In genomic region chr3:130896101-130896500, GRCh38 we compare ENCODE assay signal across 9 cellular contexts. TPM values are rescaled to one million over a fixed set of nuclear protein-coding genes. Genes with fewer than 3 reads are reported as not detected.
DNase-seq lines count a peak whose midpoint lies in the region; ATAC-seq, FAIRE-seq and TF ChIP-seq lines count a peak whose summit lies in the region.
"Had no signal": no experiment of that assay in that cellular context is flagged by ENCODE, and none has a peak within 500 bp of the region (broad histone marks: within the 10 kb centered on the region; RNA-seq: fewer than 3 reads in every experiment).

No MANE protein-coding gene starts in this region.

- FAIRE-seq in A549 (lab: Jason Lieb, UNC) = no peak
- FAIRE-seq: pancreas had no signal

- TF ChIP-seq EP300 in A549 (IDR thresholded peaks at IDR 0.05) = no peak

- TF ChIP-seq CTCF in A549 (IDR thresholded peaks at IDR 0.05) (no peak), VCaP (conservative IDR thresholded peaks at IDR 0.05) (no peak), fibroblast of the aortic adventitia (IDR thresholded peaks at IDR 0.05; ENCODE audit: insufficient read depth, low read length) (no peak)

- TF ChIP-seq RAD21 in A549 (conservative IDR thresholded peaks at IDR 0.05 in 1 of 2, IDR thresholded peaks at IDR 0.05 in 1 of 2) = no peak

- DNase-seq in A549 (ENCODE audit: low read depth in 1 of 2, low spot score in 1 of 2) = no peak
- no peak for DNase-seq in fibroblast of the aortic adventitia (ENCODE audit: low read depth)
- DNase-seq in Right ventricle myocardium superior = no peak
- DNase-seq in retina = no peak
- no peak for DNase-seq in AG08395 (ENCODE audit: low spot score)
- DNase-seq: pancreas had no signal

- POLR2A ChIA-PET in A549 (lab: Yijun Ruan, JAX) = no interaction called here

- peaks cover 33% of the 10 kb centered on the region for H3K4me1 ChIP-seq in A549

- no peak overlapping the region for H3K27ac ChIP-seq in A549
- H3K27ac ChIP-seq in VCaP = peak overlapping the region; percentile 97
- H3K27ac ChIP-seq: pancreas had no signal

- ATAC-seq in A549 (no peak), HG02642 (IDR thresholded peaks at IDR 0.05; ENCODE audit: poor library complexity, unreplicated experiment) (no peak), Right ventricle myocardium superior (ENCODE audit: poor library complexity) (no peak)
- ATAC-seq: pancreas had no signal

- CTCF ChIA-PET in A549 (lab: Yijun Ruan, JAX) = interaction anchor here (2.5 kb wide), 1 partner anchor 136 kb away, joined by 8 read pairs; no protein-coding TSS in a partner anchor

- H3K4me3 ChIP-seq in A549 (no peak overlapping the region), GM08714 (ENCODE audit: low read length) (peak overlapping the region; percentile 99; the same call in 1 of the 2 replicates), fibroblast of the aortic adventitia (ENCODE audit: low read depth, low read length) (peak overlapping the region; percentile 91)
- H3K4me3 ChIP-seq: pancreas had no signal

- H3K4me2 ChIP-seq in A549 = peak overlapping the region; percentile 88

- no peaks in the 10 kb centered on the region for H3K9me3 ChIP-seq in A549
- H3K9me3 ChIP-seq: pancreas had no signal

- intact Hi-C loops in Right ventricle myocardium superior (cut with DNase I) = no loop called here

- 70% methylated on average over 4 of the region's 4 CpGs for WGBS in A549 (ENCODE audit: missing lambda C conversion rate)

- no peak for TF ChIP-seq POLR2A in A549 (IDR thresholded peaks at IDR 0.05; ENCODE audit: low read length)

TF ChIP-seq in A549, 52 proteins besides CTCF, POLR2A, EP300 and RAD21:
- TF ChIP-seq ZFP36 (IDR thresholded peaks at IDR 0.05; ENCODE audit: borderline replicate concordance, partially characterized antibody) (no peak), ZSCAN20 (CRISPR knock-in tag; IDR thresholded peaks at IDR 0.05) (no peak), MAX (IDR thresholded peaks at IDR 0.05) (no peak)

RNA-seq across cellular contexts. Expression of gene ATP2C1, which starts 2.2 kb away (rescaled TPM):
- polyA plus RNA-seq in A549 (2011; rRNA removed) (69.4 and 74.3 TPM in 2 replicates), A549 (2017; fragmentation: RNase III; extraction: RNeasy Plus Mini Kit Qiagen cat#74134 plus additional on column Dnase treatment) (48.1 to 48.8 TPM (median 48.3 TPM) in 3 replicates)
- 13.6 and 16.0 TPM in 2 replicates for polyA plus RNA-seq in A549 (2012; cell fraction: cytosol; rRNA removed)
- 10.1 and 17.9 TPM in 2 replicates for polyA plus RNA-seq in A549 (2012; cell fraction: nucleus; rRNA removed)
- polyA minus RNA-seq in A549 (2011; rRNA and poly(A)+ RNA removed) = 35.1 and 41.9 TPM in 2 replicates
- total RNA-seq in fibroblast of the aortic adventitia (ENCODE audit: low replicate concordance) (73.2 and 106 TPM in 2 replicates), Right ventricle myocardium superior (54.9 TPM)
